Comparison of ENCODE assay signal across 13 cellular contexts in genomic region chr6:150622476-150622875, GRCh38. TPM values are rescaled to one million over a fixed set of nuclear protein-coding genes. Genes with fewer than 3 reads are reported as not detected.
A peak's percentile ranks its signal among the peaks of the same experiment; 100 is the strongest.
DNase-seq lines count a peak whose midpoint lies in the region; ATAC-seq and TF ChIP-seq lines count a peak whose summit lies in the region.
"Had no signal": no experiment of that assay in that cellular context is flagged by ENCODE, and none has a peak within 500 bp of the region (broad histone marks: within the 10 kb centered on the region; RNA-seq: fewer than 3 reads in every experiment).

No MANE protein-coding gene starts in this region.

- TF ChIP-seq CTCF in OCI-LY7 (conservative IDR thresholded peaks at IDR 0.05; ENCODE audit: low read length) = no peak

- DNase-seq in stimulated activated naive CD8-positive, alpha-beta T cell treated with anti-CD3 and anti-CD28 coated beads, Interleukin-15, Interleukin-2, amounts not matched to agents 100 U/mL and 50 U/mL, for 24 hours = no peak
- DNase-seq in OCI-LY7 (ENCODE audit: low spot score) = peak; percentile 45
- no peak for DNase-seq in memory B cell (ENCODE audit: low spot score in 2 of 2)
- DNase-seq in medulla oblongata (ENCODE audit: extremely low spot score) = no peak
- no peak for DNase-seq in midbrain (lab: John Stamatoyannopoulos, UW)
- DNase-seq in NCI-H128 (lab: John Stamatoyannopoulos, UW; ENCODE audit: unreplicated experiment) = no peak
- DNase-seq in activated CD4-positive, alpha-beta T cell treated with anti-CD3 and anti-CD28 coated beads, Interleukin-2, amount 10 ng/mL, durations not matched to agents 7 days and 5 days = no peak
- DNase-seq: DMS 273 treated with DMSO at 0.1 percent for 48 hours; HCEC 1CT; NCI-H1048; NK-92 treated with Interleukin-12 subunit alpha and Interleukin-12 subunit beta, amount 100 ng/mL, for 24 hours had no signal

- peak overlapping the region; percentile 99 for H3K27ac ChIP-seq in OCI-LY7 (ENCODE audit: low read depth, low read length, poor library complexity, severe bottlenecking)
- H3K27ac ChIP-seq: PC-9 had no signal

- POLR2A ChIA-PET in OCI-LY7 (lab: Charles Lee) = interaction anchor here (0.5 to 3.0 kb wide), 10 partner anchors 10 to 101 kb away, joined by 3 to 17 read pairs (median 3); partner anchors contain the start of gene PLEKHG1
- POLR2A ChIA-PET in activated CD4-positive, alpha-beta T cell treated with anti-CD3 and anti-CD28 coated beads, Interleukin-2, amount 10 ng/mL, durations not matched to agents 7 days and 5 days (lab: Charles Lee) = no interaction called here

- H3K27ac Mint-ChIP-seq in stimulated activated naive CD8-positive, alpha-beta T cell treated with anti-CD3 and anti-CD28 coated beads, Interleukin-15, Interleukin-2, amounts not matched to agents 100 ng/mL and 50 ng/mL, for 24 hours = peak overlapping the region; percentile 32
- peak overlapping the region; percentile 99 for H3K27ac Mint-ChIP-seq in memory B cell
- H3K27ac Mint-ChIP-seq in activated CD4-positive, alpha-beta T cell treated with anti-CD3 and anti-CD28 coated beads, Interleukin-2, amount 10 ng/mL, durations not matched to agents 7 days and 5 days = no peak overlapping the region

- no peak overlapping the region for H2AFZ ChIP-seq in OCI-LY7 (ENCODE audit: low read length)
- H2AFZ ChIP-seq: PC-9 had no signal

- H3K4me2 ChIP-seq in OCI-LY7 (ENCODE audit: low read length) = peak overlapping the region; percentile 85
- H3K4me2 ChIP-seq: PC-9 had no signal

- H3K4me3 ChIP-seq in OCI-LY7 (ENCODE audit: low read depth, low read length, poor library complexity, severe bottlenecking) = peak overlapping the region; percentile 57
- H3K4me3 ChIP-seq: PC-9 had no signal

- H3K4me1 Mint-ChIP-seq in stimulated activated naive CD8-positive, alpha-beta T cell treated with anti-CD3 and anti-CD28 coated beads, Interleukin-15, Interleukin-2, amounts not matched to agents 100 ng/mL and 50 ng/mL, for 24 hours (ENCODE audit: low read depth) = peaks cover 45% of the 10 kb centered on the region
- H3K4me1 Mint-ChIP-seq in memory B cell = peaks cover 56% of the 10 kb centered on the region
- H3K4me1 Mint-ChIP-seq in activated CD4-positive, alpha-beta T cell treated with anti-CD3 and anti-CD28 coated beads, Interleukin-2, amount 10 ng/mL, durations not matched to agents 7 days and 5 days = peaks cover 21% of the 10 kb centered on the region

- H3K4me3 Mint-ChIP-seq in stimulated activated naive CD8-positive, alpha-beta T cell treated with anti-CD3 and anti-CD28 coated beads, Interleukin-15, Interleukin-2, amounts not matched to agents 100 ng/mL and 50 ng/mL, for 24 hours = no peak overlapping the region
- peak overlapping the region; percentile 27 for H3K4me3 Mint-ChIP-seq in memory B cell
- H3K4me3 Mint-ChIP-seq in activated CD4-positive, alpha-beta T cell treated with anti-CD3 and anti-CD28 coated beads, Interleukin-2, amount 10 ng/mL, durations not matched to agents 7 days and 5 days = no peak overlapping the region

- H3K36me3 Mint-ChIP-seq in stimulated activated naive CD8-positive, alpha-beta T cell treated with anti-CD3 and anti-CD28 coated beads, Interleukin-15, Interleukin-2, amounts not matched to agents 100 ng/mL and 50 ng/mL, for 24 hours (ENCODE audit: low read depth) = no peaks in the 10 kb centered on the region
- H3K36me3 Mint-ChIP-seq in memory B cell = peaks cover 12% of the 10 kb centered on the region
- H3K36me3 Mint-ChIP-seq in activated CD4-positive, alpha-beta T cell treated with anti-CD3 and anti-CD28 coated beads, Interleukin-2, amount 10 ng/mL, durations not matched to agents 7 days and 5 days (ENCODE audit: low read depth) = no peaks in the 10 kb centered on the region

- no peaks in the 10 kb centered on the region for H3K9me2 ChIP-seq in OCI-LY7 (ENCODE audit: insufficient read depth, low read length)

- no peak for ATAC-seq in stimulated activated naive CD8-positive, alpha-beta T cell treated with anti-CD3 and anti-CD28 coated beads, Interleukin-15, Interleukin-2, amounts not matched to agents 100 U/mL and 50 U/mL, for 24 hours
- ATAC-seq in memory B cell (ENCODE audit: low read depth) = peak; percentile 0

- H3K9me3 Mint-ChIP-seq in stimulated activated naive CD8-positive, alpha-beta T cell treated with anti-CD3 and anti-CD28 coated beads, Interleukin-15, Interleukin-2, amounts not matched to agents 100 ng/mL and 50 ng/mL, for 24 hours = peaks cover 3% of the 10 kb centered on the region
- H3K9me3 Mint-ChIP-seq in memory B cell = peaks cover 1% of the 10 kb centered on the region
- no peaks in the 10 kb centered on the region for H3K9me3 Mint-ChIP-seq in activated CD4-positive, alpha-beta T cell treated with anti-CD3 and anti-CD28 coated beads, Interleukin-2, amount 10 ng/mL, durations not matched to agents 7 days and 5 days

- intact Hi-C loops in OCI-LY7 (cut with micrococcal nuclease; ENCODE audit: unreplicated experiment) = loop anchor here (2.0 to 5.0 kb wide), 4 partner anchors 100 to 214 kb away; no protein-coding TSS in a partner anchor

- TSS peak; percentile 95 for BruUV-seq in OCI-LY7 (replicated peaks; lab: Mats Ljungman, UMichigan)

- peaks cover 94% of the 10 kb centered on the region for H3K4me1 ChIP-seq in OCI-LY7 (ENCODE audit: insufficient read depth, low read length, poor library complexity, severe bottlenecking)

- no peaks in the 10 kb centered on the region for H3K9me3 ChIP-seq in OCI-LY7 (ENCODE audit: low read length)

- H3K27me3 Mint-ChIP-seq in stimulated activated naive CD8-positive, alpha-beta T cell treated with anti-CD3 and anti-CD28 coated beads, Interleukin-15, Interleukin-2, amounts not matched to agents 100 ng/mL and 50 ng/mL, for 24 hours = peaks cover 21% of the 10 kb centered on the region
- no peaks in the 10 kb centered on the region for H3K27me3 Mint-ChIP-seq in memory B cell
- H3K27me3 Mint-ChIP-seq in activated CD4-positive, alpha-beta T cell treated with anti-CD3 and anti-CD28 coated beads, Interleukin-2, amount 10 ng/mL, durations not matched to agents 7 days and 5 days = peaks cover 5% of the 10 kb centered on the region

- no peaks in the 10 kb centered on the region for H4K20me1 ChIP-seq in OCI-LY7 (ENCODE audit: insufficient read depth, low read length)

- H3K36me3 ChIP-seq in OCI-LY7 (ENCODE audit: insufficient read depth, low read length) = no peaks in the 10 kb centered on the region

- H3K79me2 ChIP-seq in OCI-LY7 (ENCODE audit: insufficient read depth, low read depth, low read length) = no peaks in the 10 kb centered on the region

- CTCF ChIA-PET in OCI-LY7 (lab: Charles Lee; ENCODE audit: unreplicated experiment) = interaction anchor here (0.8 kb wide), 1 partner anchor 17 kb away, joined by 3 read pairs; no protein-coding TSS in a partner anchor
- CTCF ChIA-PET in activated CD4-positive, alpha-beta T cell treated with anti-CD3 and anti-CD28 coated beads, Interleukin-2, amount 10 ng/mL, durations not matched to agents 7 days and 5 days (lab: Charles Lee) = no interaction called here

RNA-seq across cellular contexts. Expression of gene PLEKHG1, which starts 22.8 kb away (rescaled TPM):
- total RNA-seq in OCI-LY7 (2014; rRNA removed; shearing (Covaris generic)) = 13.1 and 19.6 TPM in 2 replicates
- total RNA-seq in OCI-LY7 (2022) = 17.9 and 26.3 TPM in 2 replicates
- 1 to 10 TPM; 2.8 to 3.6 TPM for total RNA-seq in activated CD4-positive, alpha-beta T cell treated with anti-CD3 and anti-CD28 coated beads, Interleukin-2, amount 10 ng/mL, durations not matched to agents 7 days and 5 days
